17 cellular contexts compared by ENCODE assay signal in the genomic region with DNA sequence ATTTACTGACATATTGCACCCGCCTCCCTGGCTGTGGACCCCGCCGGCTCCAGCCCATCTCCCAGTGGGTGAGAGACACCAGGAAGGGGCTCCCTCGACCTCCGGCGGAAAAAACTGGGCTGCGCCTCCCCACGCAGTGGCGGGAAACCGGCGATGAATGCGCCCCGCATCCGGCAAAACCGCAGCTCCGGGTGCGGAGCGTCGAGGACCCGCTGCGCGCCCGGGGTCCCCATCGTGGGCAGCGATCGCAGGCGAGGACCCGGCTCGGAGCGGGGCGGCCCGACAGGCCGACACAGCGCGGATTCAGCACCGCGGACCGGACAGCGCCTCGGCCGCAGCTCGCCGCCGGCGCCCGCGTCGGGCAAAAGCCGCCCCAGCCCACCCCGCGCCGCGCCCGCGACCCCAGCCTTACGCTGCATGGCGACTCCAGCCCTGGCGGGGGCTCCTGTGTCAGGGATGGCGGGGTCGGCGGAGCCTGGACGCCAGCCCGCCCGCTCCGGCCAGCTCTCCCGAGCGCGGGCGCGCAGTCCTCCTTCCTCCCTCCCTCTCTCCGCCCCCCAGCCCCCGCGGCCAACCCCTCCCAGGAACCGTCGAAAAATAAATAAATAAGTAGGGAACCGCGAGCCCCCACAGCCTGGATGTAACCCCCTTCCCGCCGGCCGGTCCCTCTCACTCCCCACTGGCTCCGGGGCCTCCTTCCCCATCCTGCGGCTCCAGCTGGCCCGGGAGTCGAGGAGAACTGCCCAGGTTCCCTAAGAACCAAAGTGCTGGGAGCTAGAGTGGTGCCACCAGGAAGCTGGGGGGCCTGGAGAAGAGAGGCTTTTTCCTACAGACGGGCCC. TPM values are rescaled to one million over a fixed set of nuclear protein-coding genes. Genes with fewer than 3 reads are reported as not detected.
A peak's percentile ranks its signal among the peaks of the same experiment; 100 is the strongest.
DNase-seq lines count a peak whose midpoint lies in the region; ATAC-seq, FAIRE-seq and TF ChIP-seq lines count a peak whose summit lies in the region.
"Had no signal": no experiment of that assay in that cellular context is flagged by ENCODE, and none has a peak within 500 bp of the region (broad histone marks: within the 10 kb centered on the region; RNA-seq: fewer than 3 reads in every experiment).

No MANE protein-coding gene starts in this region.

- H3K18ac ChIP-seq in mesenchymal stem cell (ENCODE audit: low read depth in 1 of 2, low read length in 2 of 2) (no peak overlapping the region), mesendoderm (ENCODE audit: low read length) (no peak overlapping the region)

- no peak overlapping the region for H3K14ac ChIP-seq in mesenchymal stem cell (ENCODE audit: low read length in 2 of 2)

- POLR2A ChIA-PET in endothelial cell of umbilical vein (lab: Charles Lee) = no interaction called here

- no peak overlapping the region for H2BK5ac ChIP-seq in mesenchymal stem cell (ENCODE audit: low read depth, low read length, poor library complexity, severe bottlenecking)
- H2BK5ac ChIP-seq in mesendoderm (ENCODE audit: low read length) = no peak overlapping the region

- dilution Hi-C loops in endothelial cell of umbilical vein (cut with MboI; ENCODE audit: extremely low pct_ligation_motif_present, low sequenced_read_pairs) = no loop called here

- DNase-seq in Daoy (ENCODE audit: low read depth) (peak; percentile 41), endothelial cell of umbilical vein (ENCODE audit: low read depth, low spot score) (no peak), mesenchymal stem cell (peak; percentile 10), mesendoderm (no peak), NCI-H446 (lab: John Stamatoyannopoulos, UW) (no peak)
- DNase-seq: CD4-positive, CD25-positive, alpha-beta regulatory T cell; HFFc6; NCI-H1092; NCI-H510A; substantia nigra had no signal

- no peaks in the 10 kb centered on the region for H3K9me3 ChIP-seq in endothelial cell of umbilical vein (replicated peaks; ENCODE audit: control insufficient read depth, insufficient read depth, low read length)
- no peaks in the 10 kb centered on the region for H3K9me3 ChIP-seq in mesenchymal stem cell (ENCODE audit: control insufficient read depth, low read length)

- no peaks in the 10 kb centered on the region for H3K79me2 ChIP-seq in endothelial cell of umbilical vein (ENCODE audit: control insufficient read depth, insufficient read depth, low read length)
- H3K79me2 ChIP-seq in mesendoderm (ENCODE audit: control insufficient read depth, insufficient read depth, low read length) = no peaks in the 10 kb centered on the region

- no peaks in the 10 kb centered on the region for H4K20me1 ChIP-seq in endothelial cell of umbilical vein (replicated peaks; ENCODE audit: control insufficient read depth, extremely low read depth, insufficient read depth, low read length)

- H3K9ac ChIP-seq in endothelial cell of umbilical vein (replicated peaks; ENCODE audit: extremely low read depth, insufficient read depth, low read length) (no peak overlapping the region), mesenchymal stem cell (ENCODE audit: low read length) (no peak overlapping the region), mesendoderm (ENCODE audit: low read length) (no peak overlapping the region)

- H3K4me3 ChIP-seq in endothelial cell of umbilical vein (replicated peaks in 1 of 3; ENCODE audit: insufficient read depth in 1 of 3, low read depth in 1 of 3, low read length in 3 of 3) (no peak overlapping the region), mesenchymal stem cell (ENCODE audit: insufficient read depth in 1 of 2, low read depth in 1 of 2, low read length in 2 of 2) (peak overlapping the region in 1 of 2 experiments; percentile 19), mesendoderm (ENCODE audit: low read length) (no peak overlapping the region)

- intact Hi-C loops in endothelial cell of umbilical vein (cut with micrococcal nuclease) = loop anchor here (10.0 kb wide), 1 partner anchor 47 kb away; no protein-coding TSS in a partner anchor

- no peak for TF ChIP-seq RAD21 in Ishikawa (IDR thresholded peaks at IDR 0.05; ENCODE audit: low read depth)

- no peak overlapping the region for H3K27ac ChIP-seq in endothelial cell of umbilical vein (ENCODE audit: insufficient read depth, low read depth, low read length)
- H3K27ac ChIP-seq in mesenchymal stem cell (ENCODE audit: low read length, poor library complexity, severe bottlenecking) = no peak overlapping the region
- H3K27ac ChIP-seq in mesendoderm (ENCODE audit: low read depth, low read length) = no peak overlapping the region

- H3K4ac ChIP-seq in mesenchymal stem cell (ENCODE audit: low read depth in 1 of 2, low read length in 2 of 2) = no peak overlapping the region
- no peak overlapping the region for H3K4ac ChIP-seq in mesendoderm (ENCODE audit: low read depth, low read length)

- H3K23ac ChIP-seq in mesenchymal stem cell (ENCODE audit: low read length in 2 of 2) (no peak overlapping the region), mesendoderm (ENCODE audit: low read length) (no peak overlapping the region)

- H3K36me3 ChIP-seq in endothelial cell of umbilical vein (ENCODE audit: control insufficient read depth in 2 of 2, extremely low read depth in 1 of 2, insufficient read depth in 2 of 2, low read length in 2 of 2) (no peaks in the 10 kb centered on the region), mesenchymal stem cell (ENCODE audit: control insufficient read depth in 1 of 2, insufficient read depth in 2 of 2, low read depth in 1 of 2, low read length in 2 of 2) (peaks cover 0 to 9% of the 10 kb centered on the region in 2 experiments), mesendoderm (ENCODE audit: control insufficient read depth, insufficient read depth, low read length) (no peaks in the 10 kb centered on the region)

- H2BK15ac ChIP-seq in mesenchymal stem cell (ENCODE audit: low read depth, poor library complexity, severe bottlenecking) (no peak overlapping the region), mesendoderm (replicated peaks; ENCODE audit: low read depth) (no peak overlapping the region)

- H2AFZ ChIP-seq in endothelial cell of umbilical vein (ENCODE audit: low read depth, low read length) = no peak overlapping the region
- H2AFZ ChIP-seq in mesenchymal stem cell (ENCODE audit: low read depth, low read length) = no peak overlapping the region

- no peak for TF ChIP-seq CTCF in endothelial cell of umbilical vein (IDR thresholded peaks at IDR 0.05; ENCODE audit: extremely low read depth in 1 of 2, insufficient read depth in 1 of 2, low read depth in 1 of 2, low read length in 2 of 2)

- H3K9me1 ChIP-seq in endothelial cell of umbilical vein (replicated peaks; ENCODE audit: control insufficient read depth, extremely low read depth, insufficient read depth, low read length) = no peaks in the 10 kb centered on the region

- BruUV-seq in endothelial cell of umbilical vein (replicated peaks; lab: Mats Ljungman, UMichigan) = no TSS peak

- no peak overlapping the region for H4K91ac ChIP-seq in mesenchymal stem cell (ENCODE audit: low read length)

- no peak overlapping the region for H4K8ac ChIP-seq in mesenchymal stem cell (ENCODE audit: low read length)
- no peak overlapping the region for H4K8ac ChIP-seq in mesendoderm (ENCODE audit: low read depth, low read length)

- no peak for FAIRE-seq in endothelial cell of umbilical vein (lab: Jason Lieb, UNC)
- FAIRE-seq: G401.6 had no signal

- no peaks in the 10 kb centered on the region for H3K4me1 ChIP-seq in endothelial cell of umbilical vein (ENCODE audit: control insufficient read depth, extremely low read depth, insufficient read depth, low read length)
- H3K4me1 ChIP-seq in mesenchymal stem cell (ENCODE audit: control insufficient read depth, insufficient read depth, low read depth, low read length) = peaks cover 22% of the 10 kb centered on the region
- H3K4me1 ChIP-seq in mesendoderm (ENCODE audit: control insufficient read depth, low read depth, low read length) = no peaks in the 10 kb centered on the region

- no peak for ATAC-seq in GM21423 (IDR thresholded peaks at IDR 0.05; ENCODE audit: unreplicated experiment)
- no peak for ATAC-seq in GM18505 (IDR thresholded peaks at IDR 0.05; ENCODE audit: unreplicated experiment)

- H4K5ac ChIP-seq in mesendoderm (ENCODE audit: low read length) = no peak overlapping the region

- no peak overlapping the region for H3K56ac ChIP-seq in mesendoderm (ENCODE audit: low read length)

- no peak overlapping the region for H2AK5ac ChIP-seq in mesenchymal stem cell (ENCODE audit: low read length, severe bottlenecking)
- no peak overlapping the region for H2AK5ac ChIP-seq in mesendoderm (ENCODE audit: low read length)

- CTCF ChIA-PET in endothelial cell of umbilical vein (lab: Charles Lee) = interaction anchor here (1.4 kb wide), 1 partner anchor 9 kb away, joined by 4 read pairs; no protein-coding TSS in a partner anchor

- TF ChIP-seq POLR2A in endothelial cell of umbilical vein (IDR thresholded peaks at IDR 0.05; ENCODE audit: low read depth, low read length) (no peak), GM18505 (IDR thresholded peaks at IDR 0.05; ENCODE audit: borderline replicate concordance, extremely low read depth, insufficient read depth, insufficient read length) (no peak)

- H3K79me1 ChIP-seq in mesenchymal stem cell (replicated peaks; ENCODE audit: low read length, poor library complexity, severe bottlenecking) (peaks cover 2% of the 10 kb centered on the region), mesendoderm (ENCODE audit: low read length) (no peaks in the 10 kb centered on the region)

- no peak for TF ChIP-seq EP300 in Ishikawa (IDR thresholded peaks at IDR 0.05; ENCODE audit: borderline replicate concordance)

- H3K27me3 ChIP-seq in endothelial cell of umbilical vein (ENCODE audit: control insufficient read depth in 2 of 2, insufficient read depth in 2 of 2, low read length in 2 of 2) (peaks cover 57 to 73% of the 10 kb centered on the region in 2 experiments), mesenchymal stem cell (ENCODE audit: control insufficient read depth in 1 of 2, insufficient read depth in 1 of 2, low read length in 2 of 2) (peaks cover 70 to 73% of the 10 kb centered on the region in 2 experiments), mesendoderm (ENCODE audit: insufficient read depth, low read length, poor library complexity) (peaks cover 70% of the 10 kb centered on the region)

- H2BK120ac ChIP-seq in mesenchymal stem cell (ENCODE audit: low read depth, low read length) (no peak overlapping the region), mesendoderm (ENCODE audit: low read depth, low read length) (no peak overlapping the region)

- WGBS in mesenchymal stem cell = 11% methylated on average over 57 of the region's 85 CpGs
- WGBS in mesendoderm (ENCODE audit: extremely low coverage, insufficient coverage, low lambda C conversion rate) = no CpG with 5 or more reads among the region's 85 CpGs

- H3K4me2 ChIP-seq in endothelial cell of umbilical vein (ENCODE audit: insufficient read depth, low read length) = no peak overlapping the region
- no peak overlapping the region for H3K4me2 ChIP-seq in mesenchymal stem cell (ENCODE audit: low read length, poor library complexity, severe bottlenecking)
- no peak overlapping the region for H3K4me2 ChIP-seq in mesendoderm (ENCODE audit: low read length)

- H2BK12ac ChIP-seq in mesenchymal stem cell (ENCODE audit: low read length in 2 of 2) = no peak overlapping the region

RNA-seq across cellular contexts. Expression of gene LHX3, which starts 3.1 kb away (rescaled TPM):
- total RNA-seq in Daoy (2014; rRNA removed; shearing (Covaris generic)) = not detected in 2 replicates
- total RNA-seq in endothelial cell of umbilical vein = not detected in 2 replicates
- polyA plus RNA-seq in endothelial cell of umbilical vein = not detected in 2 replicates
- not detected in 2 replicates for polyA plus RNA-seq in endothelial cell of umbilical vein (2011; cell fraction: cytosol; rRNA removed)
- polyA plus RNA-seq in endothelial cell of umbilical vein (2011; cell fraction: nucleus; rRNA removed) = not detected in 2 replicates
- polyA plus RNA-seq in endothelial cell of umbilical vein (2012) = not detected in 2 replicates
- polyA minus RNA-seq in endothelial cell of umbilical vein = not detected in 2 replicates
- polyA minus RNA-seq in endothelial cell of umbilical vein (2011; cell fraction: cytosol; rRNA and poly(A)+ RNA removed) = not detected
- polyA minus RNA-seq in endothelial cell of umbilical vein (2011; cell fraction: nucleus; rRNA and poly(A)+ RNA removed) = not detected in 2 replicates
- not detected for polyA plus RNA-seq in mesenchymal stem cell (2013, experiment 1 of 2)
- not detected for polyA plus RNA-seq in mesenchymal stem cell (2013, experiment 2 of 2)
- polyA plus RNA-seq in mesendoderm (2013, experiment 1 of 2) = 0.01 TPM
- not detected for polyA plus RNA-seq in mesendoderm (2013, experiment 2 of 2)
- total RNA-seq: CD4-positive, CD25-positive, alpha-beta regulatory T cell; fibroblast of lung; HFFc6; RPMI7951; T-helper 2 cell treated with Interferon-gamma antibody and Interleukin-4, amounts not matched to agents 100 ng/mL and 5 ng/mL, for 36 hours had no signal
- polyA plus RNA-seq: CD4-positive, CD25-positive, alpha-beta regulatory T cell; fibroblast of lung had no signal

RNA-seq across cellular contexts. Expression of gene QSOX2, which starts 43.8 kb away (rescaled TPM):
- 25.8 and 30.3 TPM in 2 replicates for total RNA-seq in Daoy (2014; rRNA removed; shearing (Covaris generic))
- total RNA-seq in endothelial cell of umbilical vein = 20.9 and 23.4 TPM in 2 replicates
- 14.5 and 16.4 TPM in 2 replicates for polyA plus RNA-seq in endothelial cell of umbilical vein
- polyA plus RNA-seq in endothelial cell of umbilical vein (2011; cell fraction: cytosol; rRNA removed) = 13.2 and 14.8 TPM in 2 replicates
- 23.5 and 30.8 TPM in 2 replicates for polyA plus RNA-seq in endothelial cell of umbilical vein (2011; cell fraction: nucleus; rRNA removed)
- polyA plus RNA-seq in endothelial cell of umbilical vein (2012) = 20.1 and 20.3 TPM in 2 replicates
- polyA minus RNA-seq in endothelial cell of umbilical vein = 15.2 and 21.4 TPM in 2 replicates
- 17.3 TPM for polyA minus RNA-seq in endothelial cell of umbilical vein (2011; cell fraction: cytosol; rRNA and poly(A)+ RNA removed)
- polyA minus RNA-seq in endothelial cell of umbilical vein (2011; cell fraction: nucleus; rRNA and poly(A)+ RNA removed) = 7.2 and 7.8 TPM in 2 replicates
- polyA plus RNA-seq in mesenchymal stem cell (2013, experiment 1 of 2) = 9.6 TPM
- polyA plus RNA-seq in mesenchymal stem cell (2013, experiment 2 of 2) = 9.8 TPM
- 11.2 TPM for polyA plus RNA-seq in mesendoderm (2013, experiment 1 of 2)
- polyA plus RNA-seq in mesendoderm (2013, experiment 2 of 2) = 11.3 TPM

Comparison
In these comparisons a context has a peak if more than half of its experiments do, and no peak if none do; other contexts are left out.
1. DNase-seq: peak in Daoy (single experiment) and mesenchymal stem cell (single experiment); none in endothelial cell of umbilical vein (single experiment), mesendoderm (single experiment) and NCI-H446 (0 of 2).